1 cellular context compared by ENCODE assay signal in the genomic region with DNA sequence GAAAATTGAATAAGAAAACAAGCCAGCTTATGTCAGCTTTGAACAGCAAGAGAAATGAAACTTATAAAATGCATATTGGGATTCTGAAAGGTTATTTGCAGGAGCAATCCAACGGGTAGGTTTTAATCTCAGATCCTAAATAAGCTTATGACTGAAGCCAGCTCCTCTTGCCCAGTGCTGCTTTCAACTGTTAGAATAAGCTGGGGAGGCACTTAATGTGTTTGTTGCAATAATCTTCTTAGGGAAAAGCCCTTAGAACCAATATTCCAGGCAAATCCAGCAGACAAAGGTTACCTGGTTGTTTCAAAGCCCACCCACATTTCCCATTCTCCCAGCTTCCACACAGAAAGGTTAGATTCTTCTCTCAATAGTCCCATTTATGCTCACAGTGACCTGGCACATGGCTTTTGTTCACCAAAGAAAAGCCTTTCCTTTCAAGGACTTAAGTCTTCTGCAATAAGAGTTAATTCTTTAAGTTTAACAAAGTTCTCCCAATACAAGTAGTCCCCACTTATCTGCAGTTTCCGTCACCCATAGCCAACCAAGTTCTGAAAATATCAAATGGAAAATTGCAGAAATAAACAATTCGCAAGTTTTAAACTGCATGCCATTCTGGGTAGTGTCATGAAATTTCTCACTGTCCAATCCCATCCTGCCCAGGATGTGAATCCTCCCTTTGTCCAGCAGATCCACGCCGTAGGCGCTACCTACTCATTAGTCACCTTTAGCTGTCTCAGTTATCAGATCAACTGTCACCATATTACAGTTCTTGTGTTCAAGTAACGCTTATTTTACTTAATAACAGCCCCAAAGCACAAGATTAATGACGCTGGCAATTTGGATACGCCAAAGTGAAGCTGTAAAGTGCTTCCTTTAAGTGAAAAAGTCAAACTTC.
TF ChIP-seq lines count a peak whose summit lies in the region.

No MANE protein-coding gene starts in this region.

TF ChIP-seq in K562, 482 proteins besides CTCF, POLR2A, EP300 and RAD21:
- TF ChIP-seq SOX6 (IDR thresholded peaks at IDR 0.05): peak; percentile 35; the same call in 1 of the 2 replicates
- TF ChIP-seq FOXJ2 (tag; IDR thresholded peaks at IDR 0.05): no peak
- TF ChIP-seq, protein P1, sequence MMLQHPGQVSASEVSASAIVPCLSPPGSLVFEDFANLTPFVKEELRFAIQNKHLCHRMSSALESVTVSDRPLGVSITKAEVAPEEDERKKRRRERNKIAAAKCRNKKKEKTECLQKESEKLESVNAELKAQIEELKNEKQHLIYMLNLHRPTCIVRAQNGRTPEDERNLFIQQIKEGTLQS (IDR thresholded peaks at IDR 0.05): peak; percentile 20; the same call in 1 of the 2 replicates
- TF ChIP-seq, protein P1 (CRISPR knock-in tag; conservative IDR thresholded peaks at IDR 0.05): no peak
- peak; percentile 60 for TF ChIP-seq MEIS2 (IDR thresholded peaks at IDR 0.05; ENCODE audit: partially characterized antibody)
- TF ChIP-seq PBX2 (CRISPR knock-in tag; IDR thresholded peaks at IDR 0.05; ENCODE audit: low read depth): no peak
- TF ChIP-seq PBX2 (tag; conservative IDR thresholded peaks at IDR 0.05; ENCODE audit: low read depth): 0 out of 2 replicates have a peak, but pooled peaks have one; percentile 34
- TF ChIP-seq CBX2 (IDR thresholded peaks at IDR 0.05; ENCODE audit: insufficient read depth, low read length, poor library complexity, severe bottlenecking): no peak
- no peak for TF ChIP-seq TBP (optimal IDR thresholded peaks at IDR 0.05; ENCODE audit: low read depth, low read length)
- 0 out of 2 replicates have a peak, but pooled peaks have one; percentile 19 for TF ChIP-seq FOSL1 (tag; conservative IDR thresholded peaks at IDR 0.05)
